Comparison of ENCODE assay signal across 9 cellular contexts in genomic region chr13:36231236-36231635, GRCh38. TPM values are rescaled to one million over a fixed set of nuclear protein-coding genes. Genes with fewer than 3 reads are reported as not detected.
"Had no signal": no experiment of that assay in that cellular context is flagged by ENCODE, and none has a peak within 500 bp of the region (broad histone marks: within the 10 kb centered on the region; RNA-seq: fewer than 3 reads in every experiment).

No MANE protein-coding gene starts in this region.

- ATAC-seq: GM12878 had no signal

- H3K4me3 ChIP-seq: GM12878 had no signal

- FAIRE-seq: G401.6, GM12878, GM12891, GM12892, GM18507, GM19239 had no signal

- DNase-seq: GDM1, GF-D8 had no signal

RNA-seq across cellular contexts. Expression of gene SOHLH2, which starts 16.9 kb away (rescaled TPM):
- total RNA-seq: G401, GM12878 had no signal
